Comparison of ENCODE assay signal across 1 cellular context in the genomic region with DNA sequence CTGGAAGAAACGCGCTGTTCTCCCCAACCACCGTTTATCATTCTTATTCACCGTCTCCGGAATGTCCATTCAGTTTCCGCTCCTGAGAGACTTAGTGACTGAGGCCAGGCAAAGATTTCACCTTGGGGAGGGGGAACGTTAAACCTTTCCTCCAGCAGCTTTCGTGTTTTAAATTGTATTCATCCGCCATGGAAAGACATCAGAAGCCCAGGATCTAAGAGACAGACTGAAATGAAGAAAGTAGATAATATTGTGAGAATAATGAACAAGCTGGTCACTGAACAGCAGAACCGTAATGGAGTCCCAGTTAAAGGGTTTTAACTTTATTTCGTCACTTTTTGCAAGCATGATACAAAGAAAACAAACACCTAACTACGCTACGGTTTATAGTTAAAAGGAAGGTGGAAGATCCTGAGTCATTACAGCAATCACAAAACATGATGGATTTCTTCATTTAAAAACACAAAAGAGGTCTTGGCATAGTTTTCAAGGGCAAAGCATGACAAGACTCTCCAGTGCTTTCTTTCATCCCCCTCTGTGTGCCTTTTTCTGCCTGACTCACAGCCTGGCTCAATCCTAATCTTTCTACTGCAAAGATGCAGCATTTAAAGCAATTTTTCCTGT.
TF ChIP-seq lines count a peak whose summit lies in the region.

No MANE protein-coding gene starts in this region.

TF ChIP-seq in HCT116, 20 proteins besides CTCF, POLR2A, EP300 and RAD21 (continued from another document):
- TF ChIP-seq, protein P1, sequence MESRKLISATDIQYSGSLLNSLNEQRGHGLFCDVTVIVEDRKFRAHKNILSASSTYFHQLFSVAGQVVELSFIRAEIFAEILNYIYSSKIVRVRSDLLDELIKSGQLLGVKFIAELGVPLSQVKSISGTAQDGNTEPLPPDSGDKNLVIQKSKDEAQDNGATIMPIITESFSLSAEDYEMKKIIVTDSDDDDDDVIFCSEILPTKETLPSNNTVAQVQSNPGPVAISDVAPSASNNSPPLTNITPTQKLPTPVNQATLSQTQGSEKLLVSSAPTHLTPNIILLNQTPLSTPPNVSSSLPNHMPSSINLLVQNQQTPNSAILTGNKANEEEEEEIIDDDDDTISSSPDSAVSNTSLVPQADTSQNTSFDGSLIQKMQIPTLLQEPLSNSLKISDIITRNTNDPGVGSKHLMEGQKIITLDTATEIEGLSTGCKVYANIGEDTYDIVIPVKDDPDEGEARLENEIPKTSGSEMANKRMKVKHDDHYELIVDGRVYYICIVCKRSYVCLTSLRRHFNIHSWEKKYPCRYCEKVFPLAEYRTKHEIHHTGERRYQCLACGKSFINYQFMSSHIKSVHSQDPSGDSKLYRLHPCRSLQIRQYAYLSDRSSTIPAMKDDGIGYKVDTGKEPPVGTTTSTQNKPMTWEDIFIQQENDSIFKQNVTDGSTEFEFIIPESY (IDR thresholded peaks at IDR 0.05; ENCODE audit: extremely low read depth, insufficient replicate concordance, low read length), result no peak
- TF ChIP-seq JUND (IDR thresholded peaks at IDR 0.05), result no peak
- no peak for TF ChIP-seq YY1 (IDR thresholded peaks at IDR 0.05; ENCODE audit: extremely low read depth, insufficient replicate concordance, low read depth, low read length)
- TF ChIP-seq EGR1 (IDR thresholded peaks at IDR 0.05; ENCODE audit: low read depth), result no peak
- no peak for TF ChIP-seq ELF1 (IDR thresholded peaks at IDR 0.05; ENCODE audit: borderline replicate concordance, low read depth)
- TF ChIP-seq SP1 (IDR thresholded peaks at IDR 0.05; ENCODE audit: low read depth), result no peak; the same call in 1 of the 2 replicates
- TF ChIP-seq EZH2phosphoT487 (IDR thresholded peaks at IDR 0.05; ENCODE audit: borderline replicate concordance), result no peak
- TF ChIP-seq ZFX (IDR thresholded peaks at IDR 0.05), result no peak
